In the genomic region with DNA sequence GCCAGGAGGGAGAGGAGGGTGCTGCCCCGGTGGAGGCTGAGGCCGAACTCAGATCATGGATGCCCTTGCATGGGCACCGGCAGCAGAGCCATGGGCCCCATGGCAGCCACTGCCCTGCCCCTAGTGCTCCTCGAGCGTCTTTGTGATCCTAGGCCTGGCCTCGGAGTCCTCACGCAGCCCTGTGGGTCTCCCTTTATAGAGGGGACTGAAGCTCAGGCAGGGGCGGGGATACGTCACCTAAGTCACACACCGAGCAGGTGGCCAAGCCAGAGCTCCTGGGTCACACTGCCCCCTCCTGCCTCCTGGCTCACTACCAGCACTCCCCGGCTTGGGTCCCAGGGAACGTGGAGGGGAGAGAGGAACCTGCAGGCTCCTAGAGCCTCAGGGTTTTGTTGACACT, we compare ENCODE assay signal across 33 cellular contexts. TPM values are rescaled to one million over a fixed set of nuclear protein-coding genes. Genes with fewer than 3 reads are reported as not detected.
DNase-seq lines count a peak whose midpoint lies in the region; ATAC-seq, FAIRE-seq and TF ChIP-seq lines count a peak whose summit lies in the region.
"Had no signal": no experiment of that assay in that cellular context is flagged by ENCODE, and none has a peak within 500 bp of the region (broad histone marks: within the 10 kb centered on the region; RNA-seq: fewer than 3 reads in every experiment).

No MANE protein-coding gene starts in this region.

- H3K4me1 ChIP-seq in HepG2 (ENCODE audit: insufficient read depth, low read length), result no peaks in the 10 kb centered on the region
- peaks cover 0 to 13% (median 3%) of the 10 kb centered on the region in 4 donors for H3K4me1 ChIP-seq in right lobe of liver
- no peaks in the 10 kb centered on the region for H3K4me1 ChIP-seq in mucosa of descending colon (ENCODE audit: low read depth)
- H3K4me1 ChIP-seq: pancreas had no signal

- in situ Hi-C loops in HepG2 (cut with HindIII; ENCODE audit: extremely low pct_ligation_motif_present, low pct_unique_long_range_greater_than_20kb), result no loop called here

- DNase-seq in HepG2 (ENCODE audit: low spot score) (no peak), right lobe of liver (no peak), NCI-H2029 treated with DMSO at 0.1 percent for 48 hours (lab: John Stamatoyannopoulos, UW) (peak; percentile 22), endothelial cell (ENCODE audit: low spot score) (no peak), CD14-positive monocyte (ENCODE audit: low spot score) (no peak), mucosa of descending colon (no peak)
- no peak for DNase-seq in activated T-cell treated with anti-CD3 and anti-CD28 coated beads, Interleukin-2, amount 50 U/mL, for 4 hours
- DNase-seq: activated CD4-positive, alpha-beta T cell treated with anti-CD3 and anti-CD28 coated beads, Interleukin-2, amount 10 ng/mL, durations not matched to agents 24 days and 14 days; activated gamma-delta T cell treated with Interleukin-2 at 50 U/mL for 16 hours; activated T-cell treated with anti-CD3 and anti-CD28 coated beads, Interleukin-2, amount 50 U/mL, for 24 hours; brain microvascular endothelial cell; Calu3; glutamatergic neuron; HFFc6; kidney glomerular epithelial cell; NCI-H187 treated with DMSO at 0.1 percent for 48 hours; nephron progenitor cell; NK-92 treated with Interleukin-12 subunit alpha and Interleukin-12 subunit beta, amount 100 ng/mL, for 24 hours; PC-3; SHP77; stimulated activated CD4-positive, alpha-beta T cell treated with anti-CD3 and anti-CD28 coated beads, Interleukin-4, amount 100 ng/mL, for 1 hour; SW 1271; T-helper 9 cell had no signal

- H3K4me2 ChIP-seq in HepG2 (ENCODE audit: low read depth, low read length), result no peak overlapping the region
- H3K4me2 ChIP-seq: BLaER1 treated with 17β-estradiol and CSF1 and Interleukin-3, amounts not matched to agents 10 nM and 100 nM had no signal

- TF ChIP-seq POLR2A in HepG2 (IDR thresholded peaks at IDR 0.05; ENCODE audit: insufficient read depth in 1 of 2, low read depth in 2 of 2, low read length in 2 of 2) (no peak), right lobe of liver (IDR thresholded peaks at IDR 0.05) (no peak)

- no peak for FAIRE-seq in HepG2 (lab: Jason Lieb, UNC)
- FAIRE-seq: GM12891, pancreas had no signal

- TF ChIP-seq EP300 in HepG2 (IDR thresholded peaks at IDR 0.05; ENCODE audit: low read depth in 2 of 2, low read length in 2 of 2) (no peak), HepG2 (CRISPR knock-in tag; IDR thresholded peaks at IDR 0.05; ENCODE audit: borderline replicate concordance) (no peak)

- no peaks in the 10 kb centered on the region for H3K79me2 ChIP-seq in HepG2 (ENCODE audit: insufficient read depth, low read length)

- H3K27me3 Mint-ChIP-seq in endothelial cell (ENCODE audit: unreplicated experiment) (peaks cover 1% of the 10 kb centered on the region), CD14-positive monocyte (ENCODE audit: low read depth in 3 of 3) (peaks cover 1 to 4% (median 2%) of the 10 kb centered on the region in 3 donors)
- H3K27me3 Mint-ChIP-seq in activated T-cell treated with anti-CD3 and anti-CD28 coated beads, Interleukin-2, amount 50 U/mL, for 4 hours (ENCODE audit: low read depth), result no peaks in the 10 kb centered on the region
- H3K27me3 Mint-ChIP-seq: activated CD4-positive, alpha-beta T cell treated with anti-CD3 and anti-CD28 coated beads, Interleukin-2, amount 10 ng/mL, durations not matched to agents 24 days and 14 days; activated T-cell treated with anti-CD3 and anti-CD28 coated beads, Interleukin-2, amount 50 U/mL, for 24 hours; type B pancreatic cell had no signal

- H3K36me3 Mint-ChIP-seq in endothelial cell (ENCODE audit: low read depth, unreplicated experiment) (peaks cover 34% of the 10 kb centered on the region), CD14-positive monocyte (peaks cover 76 to 94% of the 10 kb centered on the region in 2 donors)
- peaks cover 23% of the 10 kb centered on the region for H3K36me3 Mint-ChIP-seq in activated T-cell treated with anti-CD3 and anti-CD28 coated beads, Interleukin-2, amount 50 U/mL, for 4 hours (ENCODE audit: insufficient read depth)

- TF ChIP-seq CTCF in HepG2 (CRISPR knock-in tag; IDR thresholded peaks at IDR 0.05) (0 out of 2 replicates have a peak, but pooled peaks have one; percentile 3), right lobe of liver (IDR thresholded peaks at IDR 0.05) (no peak), endothelial cell (IDR thresholded peaks at IDR 0.05; ENCODE audit: unreplicated experiment) (no peak), CD14-positive monocyte (IDR thresholded peaks at IDR 0.05) (no peak), mucosa of descending colon (IDR thresholded peaks at IDR 0.05) (no peak)

- WGBS in HepG2 (ENCODE audit: low lambda C conversion rate), result 96% methylated on average over 7 of the region's 12 CpGs
- no CpG with 5 or more reads among the region's 12 CpGs for WGBS in right lobe of liver (ENCODE audit: insufficient coverage, low coverage, low lambda C conversion rate, missing lambda C conversion rate)

- H3K9me3 ChIP-seq in HepG2 (ENCODE audit: low read length) (no peaks in the 10 kb centered on the region), right lobe of liver (no peaks in the 10 kb centered on the region), mucosa of descending colon (no peaks in the 10 kb centered on the region)
- H3K9me3 ChIP-seq: adrenal gland; BLaER1 treated with 17β-estradiol and CSF1 and Interleukin-3, amounts not matched to agents 10 nM and 100 nM; pancreas had no signal

- no TSS peak for BruUV-seq in HepG2 (replicated peaks; lab: Mats Ljungman, UMichigan)

- no peak overlapping the region for H3K4me3 ChIP-seq in HepG2 (replicated peaks in 1 of 3; ENCODE audit: insufficient read depth in 1 of 3, low read depth in 2 of 3, low read length in 3 of 3)
- no peak overlapping the region for H3K4me3 ChIP-seq in right lobe of liver
- no peak overlapping the region for H3K4me3 ChIP-seq in mucosa of descending colon
- H3K4me3 ChIP-seq: adrenal gland; BLaER1 treated with 17β-estradiol and CSF1 and Interleukin-3, amounts not matched to agents 10 nM and 100 nM; lung; pancreas had no signal

- no peaks in the 10 kb centered on the region for H3K4me1 Mint-ChIP-seq in endothelial cell (ENCODE audit: unreplicated experiment)
- H3K4me1 Mint-ChIP-seq in activated T-cell treated with anti-CD3 and anti-CD28 coated beads, Interleukin-2, amount 50 U/mL, for 4 hours (ENCODE audit: low read depth), result peaks cover 12% of the 10 kb centered on the region
- peaks cover 28% of the 10 kb centered on the region for H3K4me1 Mint-ChIP-seq in CD14-positive monocyte
- H3K4me1 Mint-ChIP-seq: nephron progenitor cell had no signal

- H3K27ac ChIP-seq in HepG2 (ENCODE audit: extremely low read length, insufficient read depth, low read length) (no peak overlapping the region), right lobe of liver (no peak overlapping the region)
- H3K27ac ChIP-seq: adrenal gland; BLaER1 treated with 17β-estradiol and CSF1 and Interleukin-3, amounts not matched to agents 10 nM and 100 nM; brain microvascular endothelial cell; pancreas; VCaP had no signal

- no peak for ATAC-seq in HepG2
- no peak for ATAC-seq in right lobe of liver
- ATAC-seq in activated T-cell treated with anti-CD3 and anti-CD28 coated beads, Interleukin-2, amount 50 U/mL, for 4 hours, result no peak
- no peak for ATAC-seq in mucosa of descending colon
- ATAC-seq: PC-3 had no signal

- H4K20me1 ChIP-seq in HepG2 (ENCODE audit: insufficient read depth, low read length), result 0 out of 2 replicates have a peak, but pooled peaks cover 3% of the 10 kb centered on the region

- intact Hi-C loops in HepG2 (cut with micrococcal nuclease; ENCODE audit: unreplicated experiment), result no loop called here
- intact Hi-C loops in right lobe of liver (cut with DNase I), result no loop called here
- intact Hi-C loops in CD14-positive monocyte (cut with micrococcal nuclease), result no loop called here
- intact Hi-C loops in mucosa of descending colon (cut with DNase I, micrococcal nuclease), result no loop called here

- H3K27ac Mint-ChIP-seq in endothelial cell (ENCODE audit: unreplicated experiment) (no peak overlapping the region), CD14-positive monocyte (peak overlapping the region in 3 of 7 donors; percentile 19 to 60 (median 38))
- H3K27ac Mint-ChIP-seq: activated CD4-positive, alpha-beta T cell treated with anti-CD3 and anti-CD28 coated beads, Interleukin-2, amount 10 ng/mL, durations not matched to agents 24 days and 14 days; activated T-cell treated with anti-CD3 and anti-CD28 coated beads, Interleukin-2, amount 50 U/mL, for 24 hours; HFFc6; nephron progenitor cell; type B pancreatic cell had no signal

- no peak for TF ChIP-seq RAD21 in HepG2 (CRISPR knock-in tag; IDR thresholded peaks at IDR 0.05)

- H3K4me3 Mint-ChIP-seq in endothelial cell (ENCODE audit: unreplicated experiment) (peak overlapping the region; percentile 47), CD14-positive monocyte (no peak overlapping the region)
- no peak overlapping the region for H3K4me3 Mint-ChIP-seq in activated T-cell treated with anti-CD3 and anti-CD28 coated beads, Interleukin-2, amount 50 U/mL, for 4 hours
- H3K4me3 Mint-ChIP-seq: activated CD4-positive, alpha-beta T cell treated with anti-CD3 and anti-CD28 coated beads, Interleukin-2, amount 10 ng/mL, durations not matched to agents 24 days and 14 days; activated T-cell treated with anti-CD3 and anti-CD28 coated beads, Interleukin-2, amount 50 U/mL, for 24 hours; HFFc6; nephron progenitor cell; type B pancreatic cell had no signal

- no peak overlapping the region for H3K9ac ChIP-seq in HepG2 (ENCODE audit: insufficient read depth, low read depth, low read length)
- H3K9ac ChIP-seq: BLaER1 treated with 17β-estradiol and CSF1 and Interleukin-3, amounts not matched to agents 10 nM and 100 nM had no signal

- H3K27me3 ChIP-seq in HepG2 (ENCODE audit: control insufficient read depth in 1 of 2, insufficient read depth in 2 of 2, low read length in 2 of 2), result no peaks in the 10 kb centered on the region
- no peaks in the 10 kb centered on the region for H3K27me3 ChIP-seq in right lobe of liver
- H3K27me3 ChIP-seq: adrenal gland; BLaER1 treated with 17β-estradiol and CSF1 and Interleukin-3, amounts not matched to agents 10 nM and 100 nM; brain microvascular endothelial cell; pancreas had no signal

- CTCF ChIA-PET in HepG2 (lab: Yijun Ruan, JAX; ENCODE audit: low intra/inter-chr PET ratio, low total read pairs), result no interaction called here

- peaks cover 49 to 73% of the 10 kb centered on the region in 2 experiments for H3K36me3 ChIP-seq in HepG2 (replicated peaks in 1 of 2; ENCODE audit: control insufficient read depth in 1 of 2, insufficient read depth in 2 of 2, low read length in 2 of 2)
- peaks cover 0 to 62% (median 16%) of the 10 kb centered on the region in 4 donors for H3K36me3 ChIP-seq in right lobe of liver
- H3K36me3 ChIP-seq in mucosa of descending colon (ENCODE audit: low read depth), result no peaks in the 10 kb centered on the region

- H3K9me3 Mint-ChIP-seq in endothelial cell (ENCODE audit: unreplicated experiment), result no peaks in the 10 kb centered on the region
- no peaks in the 10 kb centered on the region for H3K9me3 Mint-ChIP-seq in activated T-cell treated with anti-CD3 and anti-CD28 coated beads, Interleukin-2, amount 50 U/mL, for 4 hours
- H3K9me3 Mint-ChIP-seq in CD14-positive monocyte, result peaks cover 0 to 2% (median 0%) of the 10 kb centered on the region in 7 donors
- H3K9me3 Mint-ChIP-seq: activated CD4-positive, alpha-beta T cell treated with anti-CD3 and anti-CD28 coated beads, Interleukin-2, amount 10 ng/mL, durations not matched to agents 24 days and 14 days; activated T-cell treated with anti-CD3 and anti-CD28 coated beads, Interleukin-2, amount 50 U/mL, for 24 hours; HFFc6; nephron progenitor cell; type B pancreatic cell had no signal

- POLR2A ChIA-PET in HepG2 (lab: Yijun Ruan, JAX), result no interaction called here

- no peak overlapping the region for H2AFZ ChIP-seq in HepG2 (ENCODE audit: low read length)

RNA-seq across cellular contexts. Expression of a gene that starts 28.7 kb away (rescaled TPM):
- total RNA-seq in HepG2 (2016; rRNA removed; fragmentation: Illumina TruSeq; extraction: Trizol) (8.0 and 12.0 TPM in 2 replicates), right lobe of liver (10 to 100 TPM in 1 of 6 experiments, 1 to 10 TPM in 5; 5.2 to 11.9 (median 8.7) TPM), endothelial cell (ENCODE audit: unreplicated experiment) (19.4 TPM), mucosa of descending colon (10 to 100 TPM in 2 of 3 donors, 1 to 10 TPM in 1; 8.7 to 12.3 (median 11.0) TPM)
- 11.3 and 11.4 TPM in 2 replicates for total RNA-seq in HepG2 (2016; cell fraction: cytosol; rRNA removed; fragmentation: Illumina TruSeq; extraction: Trizol; ENCODE audit: low read depth)
- total RNA-seq in HepG2 (2016; cell fraction: insoluble cytoplasmic fraction; rRNA removed; fragmentation: Illumina TruSeq; extraction: Trizol), result 6.8 and 12.8 TPM in 2 replicates
- 8.6 and 9.9 TPM in 2 replicates for total RNA-seq in HepG2 (2016; cell fraction: membrane; rRNA removed; fragmentation: Illumina TruSeq; extraction: Trizol)
- 12.8 and 13.1 TPM in 2 replicates for total RNA-seq in HepG2 (2016; cell fraction: nucleus; rRNA removed; fragmentation: Illumina TruSeq; extraction: Trizol)
- polyA plus RNA-seq in HepG2 (2011; rRNA removed) (9.2 and 12.5 TPM in 2 replicates), CD14-positive monocyte (1 to 10 TPM; 3.4 to 3.8 TPM)
- polyA plus RNA-seq in HepG2 (2011; cell fraction: cytosol; rRNA removed), result 4.0 and 5.9 TPM in 2 replicates
- polyA plus RNA-seq in HepG2 (2011; cell fraction: nucleus; rRNA removed), result 50.6 and 52.9 TPM in 2 replicates
- 6.5 and 9.0 TPM in 2 replicates for polyA plus RNA-seq in HepG2 (2012)
- polyA plus RNA-seq in HepG2 (2016; cell fraction: cytosol; fragmentation: Illumina TruSeq; extraction: Trizol; ENCODE audit: low read depth), result 2.1 and 2.4 TPM in 2 replicates
- polyA plus RNA-seq in HepG2 (2016; cell fraction: insoluble cytoplasmic fraction; fragmentation: Illumina TruSeq; extraction: Trizol; ENCODE audit: low read depth), result 6.9 and 11.0 TPM in 2 replicates
- polyA plus RNA-seq in HepG2 (2016; cell fraction: membrane; fragmentation: Illumina TruSeq; extraction: Trizol; ENCODE audit: low read depth), result 3.7 and 4.3 TPM in 2 replicates
- 28.7 and 30.5 TPM in 2 replicates for polyA plus RNA-seq in HepG2 (2016; cell fraction: nucleus; fragmentation: Illumina TruSeq; extraction: Trizol; ENCODE audit: insufficient read depth, low read depth)
- polyA minus RNA-seq in HepG2 (2011; rRNA and poly(A)+ RNA removed; ENCODE audit: low replicate concordance), result 18.8 and 19.4 TPM in 2 replicates
- polyA minus RNA-seq in HepG2 (2011; cell fraction: cytosol; rRNA and poly(A)+ RNA removed), result 3.9 and 7.7 TPM in 2 replicates
- 16.0 and 18.4 TPM in 2 replicates for polyA minus RNA-seq in HepG2 (2011; cell fraction: nucleus; rRNA and poly(A)+ RNA removed)
- 10 to 100 TPM; 38.1 to 41.0 (median 38.6) TPM for total RNA-seq in activated T-cell treated with anti-CD3 and anti-CD28 coated beads, Interleukin-2, amount 50 U/mL, for 4 hours

RNA-seq across cellular contexts. Expression of a gene that starts 41.5 kb away (rescaled TPM):
- total RNA-seq in HepG2 (2016; rRNA removed; fragmentation: Illumina TruSeq; extraction: Trizol), result 0.09 and 1.2 TPM in 2 replicates
- 1.1 and 1.5 TPM in 2 replicates for total RNA-seq in HepG2 (2016; cell fraction: cytosol; rRNA removed; fragmentation: Illumina TruSeq; extraction: Trizol; ENCODE audit: low read depth)
- not detected in 2 replicates for total RNA-seq in HepG2 (2016; cell fraction: insoluble cytoplasmic fraction; rRNA removed; fragmentation: Illumina TruSeq; extraction: Trizol)
- total RNA-seq in HepG2 (2016; cell fraction: membrane; rRNA removed; fragmentation: Illumina TruSeq; extraction: Trizol), result 0.52 and 0.62 TPM in 2 replicates
- not detected in 2 replicates for total RNA-seq in HepG2 (2016; cell fraction: nucleus; rRNA removed; fragmentation: Illumina TruSeq; extraction: Trizol)
- 0.70 and 0.94 TPM in 2 replicates for polyA plus RNA-seq in HepG2 (2011; rRNA removed)
- 0.39 and 0.59 TPM in 2 replicates for polyA plus RNA-seq in HepG2 (2011; cell fraction: cytosol; rRNA removed)
- polyA plus RNA-seq in HepG2 (2011; cell fraction: nucleus; rRNA removed), result 2.3 and 2.8 TPM in 2 replicates
- 0.25 and 0.93 TPM in 2 replicates for polyA plus RNA-seq in HepG2 (2012)
- 0.09 and 0.23 TPM in 2 replicates for polyA plus RNA-seq in HepG2 (2016; cell fraction: cytosol; fragmentation: Illumina TruSeq; extraction: Trizol; ENCODE audit: low read depth)
- not detected in 2 replicates for polyA plus RNA-seq in HepG2 (2016; cell fraction: insoluble cytoplasmic fraction; fragmentation: Illumina TruSeq; extraction: Trizol; ENCODE audit: low read depth)
- 0.41 and 0.55 TPM in 2 replicates for polyA plus RNA-seq in HepG2 (2016; cell fraction: membrane; fragmentation: Illumina TruSeq; extraction: Trizol; ENCODE audit: low read depth)
- 0.29 TPM in 1 of 2 replicates, not detected in the other for polyA plus RNA-seq in HepG2 (2016; cell fraction: nucleus; fragmentation: Illumina TruSeq; extraction: Trizol; ENCODE audit: insufficient read depth, low read depth)
- polyA minus RNA-seq in HepG2 (2011; rRNA and poly(A)+ RNA removed; ENCODE audit: low replicate concordance), result 0.82 and 12.4 TPM in 2 replicates
- polyA minus RNA-seq in HepG2 (2011; cell fraction: cytosol; rRNA and poly(A)+ RNA removed), result 0.69 and 0.70 TPM in 2 replicates
- 0.50 and 0.64 TPM in 2 replicates for polyA minus RNA-seq in HepG2 (2011; cell fraction: nucleus; rRNA and poly(A)+ RNA removed)
- 1 to 10 TPM in 1 of 6 experiments, under 1 TPM in 5; 0.53 to 1.6 (median 0.77) TPM for total RNA-seq in right lobe of liver
- total RNA-seq in endothelial cell (ENCODE audit: unreplicated experiment), result 2.7 TPM
- under 1 TPM in 1 of 3 donors, not detected in 2; 0.16 TPM for total RNA-seq in activated T-cell treated with anti-CD3 and anti-CD28 coated beads, Interleukin-2, amount 50 U/mL, for 4 hours
- polyA plus RNA-seq in CD14-positive monocyte, result not detected
- 10 to 100 TPM in 1 of 3 donors, 1 to 10 TPM in 2; 2.1 to 11.6 (median 4.2) TPM for total RNA-seq in mucosa of descending colon
- total RNA-seq: activated CD4-positive, alpha-beta T cell treated with anti-CD3 and anti-CD28 coated beads, Interleukin-2, amount 10 ng/mL, durations not matched to agents 24 days and 14 days; activated CD8-positive, alpha-beta memory T cell treated with anti-CD3 and anti-CD28 coated beads for 36 hours; mononuclear cell had no signal

RNA-seq across cellular contexts. Expression of a gene that starts 45.8 kb away (rescaled TPM):
- total RNA-seq in HepG2 (2016; rRNA removed; fragmentation: Illumina TruSeq; extraction: Trizol) (0.09 TPM in 1 of 2 replicates, not detected in the other), right lobe of liver (1 to 10 TPM; 1.1 to 6.6 (median 3.7) TPM), endothelial cell (ENCODE audit: unreplicated experiment) (0.59 TPM), mucosa of descending colon (1 to 10 TPM in 2 of 3 donors, under 1 TPM in 1; 0.29 to 1.6 (median 1.4) TPM)
- not detected in 2 replicates for total RNA-seq in HepG2 (2016; cell fraction: cytosol; rRNA removed; fragmentation: Illumina TruSeq; extraction: Trizol; ENCODE audit: low read depth)
- not detected in 2 replicates for total RNA-seq in HepG2 (2016; cell fraction: insoluble cytoplasmic fraction; rRNA removed; fragmentation: Illumina TruSeq; extraction: Trizol)
- total RNA-seq in HepG2 (2016; cell fraction: membrane; rRNA removed; fragmentation: Illumina TruSeq; extraction: Trizol), result 0.07 TPM in 1 of 2 replicates, not detected in the other
- total RNA-seq in HepG2 (2016; cell fraction: nucleus; rRNA removed; fragmentation: Illumina TruSeq; extraction: Trizol), result not detected in 2 replicates
- polyA plus RNA-seq in HepG2 (2011; rRNA removed) (0.24 and 0.26 TPM in 2 replicates), CD14-positive monocyte (1 to 10 TPM; 2.4 to 4.3 TPM)
- polyA plus RNA-seq in HepG2 (2011; cell fraction: cytosol; rRNA removed), result 0.18 and 0.28 TPM in 2 replicates
- 0.50 and 0.66 TPM in 2 replicates for polyA plus RNA-seq in HepG2 (2011; cell fraction: nucleus; rRNA removed)
- 0.20 and 0.30 TPM in 2 replicates for polyA plus RNA-seq in HepG2 (2012)
- not detected in 2 replicates for polyA plus RNA-seq in HepG2 (2016; cell fraction: cytosol; fragmentation: Illumina TruSeq; extraction: Trizol; ENCODE audit: low read depth)
- not detected in 2 replicates for polyA plus RNA-seq in HepG2 (2016; cell fraction: insoluble cytoplasmic fraction; fragmentation: Illumina TruSeq; extraction: Trizol; ENCODE audit: low read depth)
- not detected in 2 replicates for polyA plus RNA-seq in HepG2 (2016; cell fraction: membrane; fragmentation: Illumina TruSeq; extraction: Trizol; ENCODE audit: low read depth)
- polyA plus RNA-seq in HepG2 (2016; cell fraction: nucleus; fragmentation: Illumina TruSeq; extraction: Trizol; ENCODE audit: insufficient read depth, low read depth), result not detected in 2 replicates
- 0.48 and 6.7 TPM in 2 replicates for polyA minus RNA-seq in HepG2 (2011; rRNA and poly(A)+ RNA removed; ENCODE audit: low replicate concordance)
- polyA minus RNA-seq in HepG2 (2011; cell fraction: cytosol; rRNA and poly(A)+ RNA removed), result 0.10 and 0.18 TPM in 2 replicates
- 0.25 TPM in 1 of 2 replicates, not detected in the other for polyA minus RNA-seq in HepG2 (2011; cell fraction: nucleus; rRNA and poly(A)+ RNA removed)
- total RNA-seq in activated T-cell treated with anti-CD3 and anti-CD28 coated beads, Interleukin-2, amount 50 U/mL, for 4 hours, result not detected
- total RNA-seq: activated CD4-positive, alpha-beta T cell treated with anti-CD3 and anti-CD28 coated beads, Interleukin-2, amount 10 ng/mL, durations not matched to agents 24 days and 14 days; activated CD8-positive, alpha-beta memory T cell treated with anti-CD3 and anti-CD28 coated beads for 36 hours; NCI-H460; PC-3 had no signal
